In genomic region chr10:119542357-119542989, GRCh38 we compare ENCODE assay signal across 8 cellular contexts. TPM values are rescaled to one million over a fixed set of nuclear protein-coding genes. Genes with fewer than 3 reads are reported as not detected.
DNase-seq lines count a peak whose midpoint lies in the region; ATAC-seq and TF ChIP-seq lines count a peak whose summit lies in the region.

Gene RGS10, minus strand, starts transcription at chr10:119542719. Its CDS starts 81 bp downstream, at chr10:119542638.

- under 1% methylated on average over 48 of the region's 77 CpGs for WGBS in esophagus muscularis mucosa

- no peaks in the 10 kb centered on the region for H3K9me3 Mint-ChIP-seq in naive thymus-derived CD4-positive, alpha-beta T cell
- no peaks in the 10 kb centered on the region for H3K9me3 Mint-ChIP-seq in stimulated activated memory B cell treated with anti-CD40 and anti-IgM and Interleukin-4, amounts not matched to agents 10 μg/mL and 1 μg/mL and 100 μg/mL, for 72 hours

- CTCF ChIA-PET in naive thymus-derived CD4-positive, alpha-beta T cell (lab: Charles Lee) = interaction anchor here (0.7 to 4.1 kb wide), 26 partner anchors 8 to 343 kb away, joined by 3 to 28 read pairs (median 5); partner anchors contain the start of gene GRK5

- H3K9me3 ChIP-seq in esophagus muscularis mucosa = no peaks in the 10 kb centered on the region
- no peaks in the 10 kb centered on the region for H3K9me3 ChIP-seq in naive thymus-derived CD4-positive, alpha-beta T cell (ENCODE audit: control insufficient read depth in 2 of 3, low read length in 3 of 3)

- no peak for TF ChIP-seq EP300 in esophagus muscularis mucosa (IDR thresholded peaks at IDR 0.05)

- peak within 1 kb of the TSS; percentile 86 to 97 (median 95) for H3K4me3 Mint-ChIP-seq in naive thymus-derived CD4-positive, alpha-beta T cell
- peak within 1 kb of the TSS; percentile 90 for H3K4me3 Mint-ChIP-seq in stimulated activated memory B cell treated with anti-CD40 and anti-IgM and Interleukin-4, amounts not matched to agents 10 μg/mL and 1 μg/mL and 100 μg/mL, for 72 hours

- H3K27me3 ChIP-seq in esophagus muscularis mucosa = peaks cover 0 to under 1% (median 0%) of the 10 kb centered on the region in 4 donors
- H3K27me3 ChIP-seq in naive thymus-derived CD4-positive, alpha-beta T cell (ENCODE audit: control insufficient read depth in 2 of 2, insufficient read depth in 2 of 2, low read length in 2 of 2) = no peaks in the 10 kb centered on the region

- no peaks in the 10 kb centered on the region for H3K36me3 ChIP-seq in esophagus muscularis mucosa
- peaks cover 0 to 7% (median 0%) of the 10 kb centered on the region in 3 experiments for H3K36me3 ChIP-seq in naive thymus-derived CD4-positive, alpha-beta T cell (ENCODE audit: control insufficient read depth in 2 of 3, insufficient read depth in 3 of 3, low read length in 3 of 3)

- peaks cover 13 to 74% (median 71%) of the 10 kb centered on the region in 4 donors for H3K4me1 ChIP-seq in esophagus muscularis mucosa
- H3K4me1 ChIP-seq in naive thymus-derived CD4-positive, alpha-beta T cell (ENCODE audit: control insufficient read depth in 2 of 2, insufficient read depth in 2 of 2, low read length in 2 of 2) = peaks cover 22 to 24% of the 10 kb centered on the region in 2 donors

- POLR2A ChIA-PET in naive thymus-derived CD4-positive, alpha-beta T cell (lab: Charles Lee) = interaction anchor here (0.5 to 12.7 kb wide), 22 partner anchors 9 to 338 kb away, joined by 3 to 169 read pairs (median 6); partner anchors contain the start of genes GRK5, INPP5F and TIAL1

- peaks cover 25 to 48% (median 36%) of the 10 kb centered on the region in 7 donors for H3K4me1 Mint-ChIP-seq in naive thymus-derived CD4-positive, alpha-beta T cell
- H3K4me1 Mint-ChIP-seq in stimulated activated memory B cell treated with anti-CD40 and anti-IgM and Interleukin-4, amounts not matched to agents 10 μg/mL and 1 μg/mL and 100 μg/mL, for 72 hours = peaks cover 53% of the 10 kb centered on the region

- ATAC-seq in HG02981 (IDR thresholded peaks at IDR 0.05; ENCODE audit: unreplicated experiment) = peak; percentile 73
- peak; percentile 90 for ATAC-seq in naive thymus-derived CD4-positive, alpha-beta T cell
- peak; percentile 90 for ATAC-seq in stimulated activated memory B cell treated with anti-CD40 and anti-IgM and Interleukin-4, amounts not matched to agents 10 μg/mL and 1 μg/mL and 100 μg/mL, for 72 hours

- no peak for TF ChIP-seq CTCF in esophagus muscularis mucosa (IDR thresholded peaks at IDR 0.05)

- H3K27me3 Mint-ChIP-seq in naive thymus-derived CD4-positive, alpha-beta T cell = peaks cover 0 to 10% (median 3%) of the 10 kb centered on the region in 5 donors
- peaks cover 3% of the 10 kb centered on the region for H3K27me3 Mint-ChIP-seq in stimulated activated memory B cell treated with anti-CD40 and anti-IgM and Interleukin-4, amounts not matched to agents 10 μg/mL and 1 μg/mL and 100 μg/mL, for 72 hours

- H3K27ac Mint-ChIP-seq in naive thymus-derived CD4-positive, alpha-beta T cell = peak within 1 kb of the TSS; percentile 89 to 98 (median 91)
- H3K27ac Mint-ChIP-seq in stimulated activated memory B cell treated with anti-CD40 and anti-IgM and Interleukin-4, amounts not matched to agents 10 μg/mL and 1 μg/mL and 100 μg/mL, for 72 hours = peak within 1 kb of the TSS; percentile 84

- H3K36me3 Mint-ChIP-seq in naive thymus-derived CD4-positive, alpha-beta T cell = peaks cover 0 to 7% (median 0%) of the 10 kb centered on the region in 5 donors
- H3K36me3 Mint-ChIP-seq in stimulated activated memory B cell treated with anti-CD40 and anti-IgM and Interleukin-4, amounts not matched to agents 10 μg/mL and 1 μg/mL and 100 μg/mL, for 72 hours = peaks cover 6% of the 10 kb centered on the region

- DNase-seq in NK-92 (lab: John Stamatoyannopoulos, UW; ENCODE audit: unreplicated experiment) (peak; percentile 8), NOMO-1 treated with dmso at 0.1 percent for 144 hours (lab: John Stamatoyannopoulos, UW; ENCODE audit: unreplicated experiment) (peak; percentile 85), esophagus muscularis mucosa (ENCODE audit: extremely low spot score) (no peak)
- DNase-seq in NK-92 treated with Interleukin-12 subunit alpha and Interleukin-12 subunit beta, amount 100 ng/mL, for 24 hours (lab: John Stamatoyannopoulos, UW) = no peak
- DNase-seq in activated CD8-positive, alpha-beta memory T cell treated with anti-CD3 and anti-CD28 coated beads, Interleukin-2, amount 50 U/mL, for 4 hours = peak; percentile 91
- DNase-seq in naive thymus-derived CD4-positive, alpha-beta T cell = peak; percentile 71 to 90 (median 86)

- peak within 1 kb of the TSS; percentile 80 to 88 (median 80) for H3K4me3 ChIP-seq in esophagus muscularis mucosa
- peak within 1 kb of the TSS; percentile 96 for H3K4me3 ChIP-seq in naive thymus-derived CD4-positive, alpha-beta T cell (ENCODE audit: low read length)

- H3K27ac ChIP-seq in esophagus muscularis mucosa (replicated peaks in 1 of 4) = peak within 1 kb of the TSS; percentile 77 to 88 (median 81)
- H3K27ac ChIP-seq in naive thymus-derived CD4-positive, alpha-beta T cell (ENCODE audit: low read depth, low read length) = peak within 1 kb of the TSS; percentile 89

- peak; percentile 33 for TF ChIP-seq POLR2A in esophagus muscularis mucosa (IDR thresholded peaks at IDR 0.05; ENCODE audit: low read depth)

- intact Hi-C loops in esophagus muscularis mucosa (cut with DNase I) = no loop called here
- intact Hi-C loops in naive thymus-derived CD4-positive, alpha-beta T cell (cut with micrococcal nuclease) = loop anchor here (1.0 to 5.0 kb wide), 18 partner anchors 26 to 462 kb away; partner anchors contain the start of genes MCMBP (in 2 of the 2), PRDX3 (in 2 of the 2), EIF3A (in 1 of the 2) and GRK5 (in 1 of the 2)

RNA-seq across cellular contexts. Expression of gene RGS10, which starts in this region (rescaled TPM):
- total RNA-seq in esophagus muscularis mucosa = 10 to 100 TPM; 31.4 to 41.6 (median 36.1) TPM
- total RNA-seq in naive thymus-derived CD4-positive, alpha-beta T cell = 100 to 1,000 TPM in 4 of 5 experiments, 10 to 100 TPM in 1; 89.5 to 206 (median 149) TPM
- 100 to 1,000 TPM; 407 to 462 TPM for polyA plus RNA-seq in naive thymus-derived CD4-positive, alpha-beta T cell

Comparison
In these comparisons a context has a peak if more than half of its experiments do, and no peak if none do; other contexts are left out.
1. DNase-seq: peak in NK-92 (single experiment), NOMO-1 treated with dmso at 0.1 percent for 144 hours (single experiment), activated CD8-positive, alpha-beta memory T cell treated with anti-CD3 and anti-CD28 coated beads, Interleukin-2, amount 50 U/mL, for 4 hours (single experiment) and naive thymus-derived CD4-positive, alpha-beta T cell (9 of 9); none in NK-92 treated with Interleukin-12 subunit alpha and Interleukin-12 subunit beta, amount 100 ng/mL, for 24 hours (single experiment) and esophagus muscularis mucosa (single experiment).
2. Peak in every context shown above with its lines, with median percentiles within 50 percentile points of each other: ATAC-seq.